ENCODE assay signal across 1 cellular context in genomic region chrX:148381603-148382002, GRCh38.
TF ChIP-seq lines count a peak whose summit lies in the region.

No MANE protein-coding gene starts in this region.

TF ChIP-seq in GM12878, 131 proteins besides CTCF, POLR2A, EP300 and RAD21 (continued from another document):
- TF ChIP-seq SUPT20H (IDR thresholded peaks at IDR 0.05; ENCODE audit: borderline replicate concordance, control insufficient read depth, low read depth, low read length) (no peak), IKZF2 (IDR thresholded peaks at IDR 0.05) (peak in 1 of 2 experiments; percentile 1; a peak in 1 of 4 replicates), RUNX3 (IDR thresholded peaks at IDR 0.05; ENCODE audit: low read length) (0 out of 2 replicates have a peak, but pooled peaks have one; percentile 2)
